Comparison of ENCODE assay signal across 1 cellular context in the genomic region with DNA sequence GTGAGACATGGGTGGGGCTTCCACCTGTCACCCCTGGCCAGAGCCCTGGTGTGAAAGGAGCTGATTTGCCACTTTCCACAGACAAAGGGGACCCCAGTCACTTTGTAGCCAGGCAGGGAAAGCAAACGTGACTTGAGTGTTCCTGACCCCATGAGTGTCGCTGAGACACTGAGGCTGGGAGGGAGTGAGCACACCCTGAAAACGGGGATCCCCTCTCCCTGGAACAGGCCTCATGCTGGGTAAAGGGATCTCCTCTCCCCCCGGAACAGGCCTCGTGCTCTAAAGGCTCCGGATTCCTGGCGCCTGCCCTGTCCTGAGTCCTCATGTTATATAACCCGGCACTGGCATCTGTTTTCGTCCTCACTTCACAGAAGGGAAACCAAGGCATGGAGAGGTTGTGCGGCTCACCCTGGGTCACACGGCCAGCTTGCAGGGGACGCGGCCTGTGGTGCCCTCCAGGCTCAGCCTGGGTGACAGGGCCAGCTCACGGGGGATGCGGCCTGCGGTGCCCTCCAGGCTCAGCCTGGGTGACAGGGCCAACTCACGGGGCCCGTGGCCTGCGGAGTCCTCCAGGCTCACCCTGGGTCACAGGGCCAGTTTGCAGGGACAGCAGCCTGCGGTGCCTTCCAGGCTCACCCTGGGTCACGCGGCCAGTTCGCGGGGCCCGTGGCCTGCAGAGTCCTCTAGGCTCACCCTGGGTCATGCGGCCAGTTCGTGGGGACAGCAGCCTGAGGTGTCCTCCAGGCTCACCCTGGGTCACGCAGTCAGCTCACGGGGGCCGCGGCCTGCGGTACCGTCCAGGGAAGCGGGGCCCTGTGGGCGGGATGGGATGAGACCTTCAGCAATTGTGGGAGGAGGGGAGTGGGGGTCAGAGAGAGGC.
TF ChIP-seq lines count a peak whose summit lies in the region.

No MANE protein-coding gene starts in this region.

TF ChIP-seq in H1, 55 proteins besides CTCF, POLR2A, EP300 and RAD21:
- TF ChIP-seq, protein P1, sequence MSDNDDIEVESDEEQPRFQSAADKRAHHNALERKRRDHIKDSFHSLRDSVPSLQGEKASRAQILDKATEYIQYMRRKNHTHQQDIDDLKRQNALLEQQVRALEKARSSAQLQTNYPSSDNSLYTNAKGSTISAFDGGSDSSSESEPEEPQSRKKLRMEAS (IDR thresholded peaks at IDR 0.05), result no peak
- TF ChIP-seq KDM5A (IDR thresholded peaks at IDR 0.05; ENCODE audit: low read length), result no peak
- no peak for TF ChIP-seq SUZ12 (IDR thresholded peaks at IDR 0.05; ENCODE audit: low read length)
- TF ChIP-seq RFX5 (IDR thresholded peaks at IDR 0.05; ENCODE audit: borderline replicate concordance, low read depth, low read length), result no peak
- no peak for TF ChIP-seq SIRT6 (IDR thresholded peaks at IDR 0.05; ENCODE audit: low read length)
- no peak for TF ChIP-seq GTF2F1 (IDR thresholded peaks at IDR 0.05; ENCODE audit: borderline replicate concordance, low read depth, low read length)
- TF ChIP-seq, protein P2, sequence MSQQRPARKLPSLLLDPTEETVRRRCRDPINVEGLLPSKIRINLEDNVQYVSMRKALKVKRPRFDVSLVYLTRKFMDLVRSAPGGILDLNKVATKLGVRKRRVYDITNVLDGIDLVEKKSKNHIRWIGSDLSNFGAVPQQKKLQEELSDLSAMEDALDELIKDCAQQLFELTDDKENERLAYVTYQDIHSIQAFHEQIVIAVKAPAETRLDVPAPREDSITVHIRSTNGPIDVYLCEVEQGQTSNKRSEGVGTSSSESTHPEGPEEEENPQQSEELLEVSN (IDR thresholded peaks at IDR 0.05), result no peak
- no peak for TF ChIP-seq SIX5 (IDR thresholded peaks at IDR 0.05; ENCODE audit: low read depth, low read length)
